ENCODE assay signal across 8 cellular contexts in the genomic region with DNA sequence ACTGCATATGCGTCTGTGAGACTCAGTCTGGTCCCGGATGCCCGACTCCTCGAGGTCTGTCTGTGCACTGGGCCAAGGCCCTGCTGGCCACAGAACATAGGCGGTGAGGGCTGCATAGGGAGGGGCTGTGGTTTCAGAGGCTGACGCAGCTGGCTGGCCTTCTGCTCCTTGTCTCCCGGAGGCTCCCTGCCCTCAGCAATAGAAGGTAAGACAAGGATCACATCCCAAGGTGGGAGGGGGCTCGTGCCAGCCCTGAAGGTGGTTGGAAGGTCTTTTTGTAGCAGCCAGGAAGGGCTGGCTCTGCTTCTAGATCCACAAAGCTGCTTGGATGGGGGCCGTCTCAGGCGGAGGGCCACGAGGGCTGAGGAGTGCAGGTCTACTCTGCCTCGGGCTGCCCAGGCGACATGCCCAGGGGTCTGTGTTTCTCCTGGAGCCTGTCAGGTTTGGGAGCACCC.
DNase-seq lines count a peak whose midpoint lies in the region; ATAC-seq, FAIRE-seq and TF ChIP-seq lines count a peak whose summit lies in the region.

No MANE protein-coding gene starts in this region.

- DNase-seq in H54 (ENCODE audit: insufficient read length, low spot score) (peak; percentile 76), SJSA1 (ENCODE audit: low read depth in 1 of 2, low spot score in 2 of 2) (peak; percentile 89 to 94), left ventricle myocardium superior (peak; percentile 45), COLO829 (ENCODE audit: low spot score) (no peak)
- no peak for DNase-seq in activated CD4-positive, alpha-beta memory T cell treated with anti-CD3 and anti-CD28 coated beads, Interleukin-2, amount 10 ng/mL, durations not matched to agents 7 days and 5 days

- H3K4me1 Mint-ChIP-seq in activated CD4-positive, alpha-beta memory T cell treated with anti-CD3 and anti-CD28 coated beads, Interleukin-2, amount 10 ng/mL, durations not matched to agents 7 days and 5 days: no peaks in the 10 kb centered on the region

- H3K27ac Mint-ChIP-seq in activated CD4-positive, alpha-beta memory T cell treated with anti-CD3 and anti-CD28 coated beads, Interleukin-2, amount 10 ng/mL, durations not matched to agents 7 days and 5 days: no peak overlapping the region

- ATAC-seq in left ventricle myocardium superior (peak; percentile 51), HG03139 (IDR thresholded peaks at IDR 0.05; ENCODE audit: unreplicated experiment) (no peak), HG03432 (IDR thresholded peaks at IDR 0.05; ENCODE audit: unreplicated experiment) (no peak)

- intact Hi-C loops in left ventricle myocardium superior (cut with micrococcal nuclease): no loop called here

- peaks cover 19% of the 10 kb centered on the region for H3K4me1 ChIP-seq in SJSA1 (replicated peaks)

- TF ChIP-seq POLR2A in H54 (IDR thresholded peaks at IDR 0.05; ENCODE audit: low read depth, low read length): 0 out of 2 replicates have a peak, but pooled peaks have one; percentile 31

- no peak overlapping the region for H3K4me3 Mint-ChIP-seq in activated CD4-positive, alpha-beta memory T cell treated with anti-CD3 and anti-CD28 coated beads, Interleukin-2, amount 10 ng/mL, durations not matched to agents 7 days and 5 days

- H3K27me3 ChIP-seq in SJSA1 (replicated peaks): no peaks in the 10 kb centered on the region

- H3K4me3 ChIP-seq in SJSA1 (peak overlapping the region; percentile 39), skin epidermis (no peak overlapping the region)

- no peaks in the 10 kb centered on the region for H3K36me3 Mint-ChIP-seq in activated CD4-positive, alpha-beta memory T cell treated with anti-CD3 and anti-CD28 coated beads, Interleukin-2, amount 10 ng/mL, durations not matched to agents 7 days and 5 days (ENCODE audit: low read depth)

- CTCF ChIA-PET in activated CD4-positive, alpha-beta memory T cell treated with anti-CD3 and anti-CD28 coated beads, Interleukin-2, amount 10 ng/mL, durations not matched to agents 7 days and 5 days (lab: Charles Lee): no interaction called here

- peaks cover 8% of the 10 kb centered on the region for H3K27me3 Mint-ChIP-seq in activated CD4-positive, alpha-beta memory T cell treated with anti-CD3 and anti-CD28 coated beads, Interleukin-2, amount 10 ng/mL, durations not matched to agents 7 days and 5 days

- H3K9me3 ChIP-seq in SJSA1 (replicated peaks): no peaks in the 10 kb centered on the region

- POLR2A ChIA-PET in activated CD4-positive, alpha-beta memory T cell treated with anti-CD3 and anti-CD28 coated beads, Interleukin-2, amount 10 ng/mL, durations not matched to agents 7 days and 5 days (lab: Charles Lee): no interaction called here

- H3K36me3 ChIP-seq in SJSA1: no peaks in the 10 kb centered on the region

- peak; percentile 36 for FAIRE-seq in H54 (lab: Jason Lieb, UNC)

- no peaks in the 10 kb centered on the region for H3K9me3 Mint-ChIP-seq in activated CD4-positive, alpha-beta memory T cell treated with anti-CD3 and anti-CD28 coated beads, Interleukin-2, amount 10 ng/mL, durations not matched to agents 7 days and 5 days

- H3K27ac ChIP-seq in SJSA1: peak overlapping the region; percentile 80
- peak overlapping the region in 12 of 21 experiments; percentile 49 to 79 (median 71) for H3K27ac ChIP-seq in skin epidermis

Comparison
In these comparisons a context has a peak if more than half of its experiments do, and no peak if none do; other contexts are left out.
1. DNase-seq: peak in H54 (single experiment), SJSA1 (2 of 2) and left ventricle myocardium superior (single experiment); none in activated CD4-positive, alpha-beta memory T cell treated with anti-CD3 and anti-CD28 coated beads, Interleukin-2, amount 10 ng/mL, durations not matched to agents 7 days and 5 days (single experiment) and COLO829 (single experiment).